Comparison of ENCODE assay signal across 1 cellular context in the genomic region with DNA sequence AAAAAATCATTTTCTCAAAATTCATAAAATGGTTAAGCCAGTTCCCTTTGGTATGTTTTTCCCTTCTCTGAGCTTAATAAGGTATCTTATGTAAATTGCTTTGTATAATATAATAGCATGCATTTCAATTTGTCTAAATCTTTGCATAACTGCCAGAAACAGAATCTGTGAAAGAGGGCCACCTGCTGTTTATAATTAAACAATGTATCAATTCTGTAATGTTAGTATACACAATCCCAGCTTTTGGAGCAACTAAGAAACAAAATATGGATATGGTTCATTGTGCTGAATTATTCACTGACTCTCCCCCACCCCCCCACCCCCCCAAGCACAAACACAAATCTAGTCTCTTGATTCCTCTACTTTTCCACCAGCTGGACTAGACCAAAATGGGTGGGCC.
TF ChIP-seq lines count a peak whose summit lies in the region.

No MANE protein-coding gene starts in this region.

TF ChIP-seq in liver, 16 proteins besides CTCF, POLR2A, EP300 and RAD21 (continued from another document):
- TF ChIP-seq HNF4A (conservative IDR thresholded peaks at IDR 0.05) (no peak), YY1 (IDR thresholded peaks at IDR 0.05) (no peak), SP1 (IDR thresholded peaks at IDR 0.05) (no peak), NR2F2 (IDR thresholded peaks at IDR 0.05) (no peak), JUND (IDR thresholded peaks at IDR 0.05) (no peak), TAF1 (conservative IDR thresholded peaks at IDR 0.05) (no peak), EGR1 (IDR thresholded peaks at IDR 0.05; ENCODE audit: low read depth in 2 of 2) (no peak), FOXA2 (IDR thresholded peaks at IDR 0.05) (no peak), FOXA1 (IDR thresholded peaks at IDR 0.05) (no peak)
- TF ChIP-seq, protein P1, sequence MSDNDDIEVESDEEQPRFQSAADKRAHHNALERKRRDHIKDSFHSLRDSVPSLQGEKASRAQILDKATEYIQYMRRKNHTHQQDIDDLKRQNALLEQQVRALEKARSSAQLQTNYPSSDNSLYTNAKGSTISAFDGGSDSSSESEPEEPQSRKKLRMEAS (IDR thresholded peaks at IDR 0.05), result no peak
- TF ChIP-seq, protein P2, sequence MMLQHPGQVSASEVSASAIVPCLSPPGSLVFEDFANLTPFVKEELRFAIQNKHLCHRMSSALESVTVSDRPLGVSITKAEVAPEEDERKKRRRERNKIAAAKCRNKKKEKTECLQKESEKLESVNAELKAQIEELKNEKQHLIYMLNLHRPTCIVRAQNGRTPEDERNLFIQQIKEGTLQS (IDR thresholded peaks at IDR 0.05), result no peak
- TF ChIP-seq, protein P3, sequence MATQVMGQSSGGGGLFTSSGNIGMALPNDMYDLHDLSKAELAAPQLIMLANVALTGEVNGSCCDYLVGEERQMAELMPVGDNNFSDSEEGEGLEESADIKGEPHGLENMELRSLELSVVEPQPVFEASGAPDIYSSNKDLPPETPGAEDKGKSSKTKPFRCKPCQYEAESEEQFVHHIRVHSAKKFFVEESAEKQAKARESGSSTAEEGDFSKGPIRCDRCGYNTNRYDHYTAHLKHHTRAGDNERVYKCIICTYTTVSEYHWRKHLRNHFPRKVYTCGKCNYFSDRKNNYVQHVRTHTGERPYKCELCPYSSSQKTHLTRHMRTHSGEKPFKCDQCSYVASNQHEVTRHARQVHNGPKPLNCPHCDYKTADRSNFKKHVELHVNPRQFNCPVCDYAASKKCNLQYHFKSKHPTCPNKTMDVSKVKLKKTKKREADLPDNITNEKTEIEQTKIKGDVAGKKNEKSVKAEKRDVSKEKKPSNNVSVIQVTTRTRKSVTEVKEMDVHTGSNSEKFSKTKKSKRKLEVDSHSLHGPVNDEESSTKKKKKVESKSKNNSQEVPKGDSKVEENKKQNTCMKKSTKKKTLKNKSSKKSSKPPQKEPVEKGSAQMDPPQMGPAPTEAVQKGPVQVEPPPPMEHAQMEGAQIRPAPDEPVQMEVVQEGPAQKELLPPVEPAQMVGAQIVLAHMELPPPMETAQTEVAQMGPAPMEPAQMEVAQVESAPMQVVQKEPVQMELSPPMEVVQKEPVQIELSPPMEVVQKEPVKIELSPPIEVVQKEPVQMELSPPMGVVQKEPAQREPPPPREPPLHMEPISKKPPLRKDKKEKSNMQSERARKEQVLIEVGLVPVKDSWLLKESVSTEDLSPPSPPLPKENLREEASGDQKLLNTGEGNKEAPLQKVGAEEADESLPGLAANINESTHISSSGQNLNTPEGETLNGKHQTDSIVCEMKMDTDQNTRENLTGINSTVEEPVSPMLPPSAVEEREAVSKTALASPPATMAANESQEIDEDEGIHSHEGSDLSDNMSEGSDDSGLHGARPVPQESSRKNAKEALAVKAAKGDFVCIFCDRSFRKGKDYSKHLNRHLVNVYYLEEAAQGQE (IDR thresholded peaks at IDR 0.05), result no peak
TF ChIP-seq in liver: peak in this region for 0.
